ENCODE assay signal across 12 cellular contexts in the genomic region with DNA sequence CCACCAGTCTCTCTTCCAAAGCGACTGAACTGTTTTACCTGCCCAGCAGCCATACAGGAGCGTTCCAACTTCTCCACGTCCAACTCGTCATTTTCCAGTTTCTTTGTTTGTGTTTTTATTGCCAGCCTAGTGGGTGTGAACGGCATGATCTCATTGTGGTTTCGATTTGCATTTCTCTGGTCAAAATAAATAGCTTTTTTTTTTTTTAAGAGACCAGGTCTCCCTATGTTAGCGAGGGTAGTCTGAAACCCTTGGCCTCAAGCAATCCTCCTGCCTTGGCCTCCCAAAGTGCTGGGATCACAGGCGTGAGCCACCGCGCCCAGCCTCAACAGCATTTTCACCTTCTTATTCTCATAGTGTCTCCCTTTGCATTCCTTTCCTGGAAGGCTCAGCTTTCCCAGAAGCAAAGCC. TPM values are rescaled to one million over a fixed set of nuclear protein-coding genes. Genes with fewer than 3 reads are reported as not detected.
DNase-seq lines count a peak whose midpoint lies in the region; TF ChIP-seq lines count a peak whose summit lies in the region.
"Had no signal": no experiment of that assay in that cellular context is flagged by ENCODE, and none has a peak within 500 bp of the region (broad histone marks: within the 10 kb centered on the region; RNA-seq: fewer than 3 reads in every experiment).

No MANE protein-coding gene starts in this region.

- WGBS in SK-N-SH (ENCODE audit: low lambda C conversion rate), result 87% methylated on average over 10 of the region's 10 CpGs

- no peak overlapping the region for H2AFZ ChIP-seq in osteoblast (ENCODE audit: low read length)
- no peak overlapping the region for H2AFZ ChIP-seq in SK-N-SH (ENCODE audit: low read depth)
- H2AFZ ChIP-seq: GM23338 had no signal

- intact Hi-C loops in breast epithelium (cut with DNase I; ENCODE audit: low total_unique reads), result no loop called here

- H3K9me3 ChIP-seq in breast epithelium, result no peaks in the 10 kb centered on the region
- H3K9me3 ChIP-seq in osteoblast (ENCODE audit: low read depth, low read length), result no peaks in the 10 kb centered on the region
- no peaks in the 10 kb centered on the region for H3K9me3 ChIP-seq in SK-N-SH
- H3K9me3 ChIP-seq: left ventricle myocardium inferior, thoracic aorta had no signal

- H4K20me1 ChIP-seq in osteoblast (ENCODE audit: insufficient read depth, low read length) (no peaks in the 10 kb centered on the region), SK-N-SH (ENCODE audit: insufficient read depth) (no peaks in the 10 kb centered on the region)

- H3K79me2 ChIP-seq in osteoblast (ENCODE audit: insufficient read depth, low read length) (no peaks in the 10 kb centered on the region), SK-N-SH (ENCODE audit: insufficient read depth) (no peaks in the 10 kb centered on the region)

- H3K36me3 ChIP-seq in breast epithelium (no peaks in the 10 kb centered on the region), osteoblast (ENCODE audit: insufficient read depth, low read length) (no peaks in the 10 kb centered on the region), SK-N-SH (replicated peaks in 1 of 2; ENCODE audit: control insufficient read depth in 1 of 2, insufficient read depth in 2 of 2, low read length in 1 of 2) (no peaks in the 10 kb centered on the region)
- H3K36me3 ChIP-seq: left ventricle myocardium inferior, thoracic aorta had no signal

- H3K27me3 ChIP-seq in breast epithelium (peaks cover 0 to 3% of the 10 kb centered on the region in 2 donors), osteoblast (ENCODE audit: insufficient read depth, low read length) (no peaks in the 10 kb centered on the region), SK-N-SH (ENCODE audit: insufficient read depth) (no peaks in the 10 kb centered on the region)

- H3K4me2 ChIP-seq in osteoblast (ENCODE audit: insufficient read depth, low read length) (no peak overlapping the region), SK-N-SH (no peak overlapping the region)
- H3K4me2 ChIP-seq: GM23338 had no signal

- H3K9ac ChIP-seq in SK-N-SH, result no peak overlapping the region

- TF ChIP-seq EP300 in SK-N-SH (IDR thresholded peaks at IDR 0.05; ENCODE audit: borderline replicate concordance in 1 of 2, low read depth in 1 of 2, low read length in 1 of 2), result no peak

- POLR2A ChIA-PET in SK-N-SH (lab: Yijun Ruan, JAX), result interaction anchor here (0.8 to 1.5 kb wide), 4 partner anchors 10 to 17 kb away, joined by 3 to 6 read pairs (median 4); no protein-coding TSS in a partner anchor

- DNase-seq in GM12865 (ENCODE audit: low read depth), result peak; percentile 79
- DNase-seq in NCI-H2029 treated with DMSO at 0.1 percent for 48 hours (lab: John Stamatoyannopoulos, UW), result peak; percentile 32
- no peak for DNase-seq in breast epithelium (ENCODE audit: low spot score in 2 of 2)
- DNase-seq in osteoblast (ENCODE audit: insufficient read length, low spot score, missing footprints), result peak; percentile 91
- DNase-seq in Kasumi-1 (lab: John Stamatoyannopoulos, UW), result no peak
- no peak for DNase-seq in C1 segment of cervical spinal cord (lab: John Stamatoyannopoulos, UW)
- DNase-seq in SK-N-SH, result no peak
- DNase-seq: DND-41, left ventricle myocardium inferior had no signal

- no peak for TF ChIP-seq RAD21 in SK-N-SH (IDR thresholded peaks at IDR 0.05; ENCODE audit: low read length)

- no peaks in the 10 kb centered on the region for H3K4me1 ChIP-seq in breast epithelium
- peaks cover 5% of the 10 kb centered on the region for H3K4me1 ChIP-seq in osteoblast (ENCODE audit: insufficient read depth, low read length)
- H3K4me1 ChIP-seq in SK-N-SH (ENCODE audit: control insufficient read depth in 1 of 2, insufficient read depth in 2 of 2, low read depth in 1 of 2, low read length in 1 of 2), result peaks cover 0 to 11% of the 10 kb centered on the region in 2 experiments; a peak in 1 of 4 replicates
- H3K4me1 ChIP-seq: left ventricle myocardium inferior had no signal

- CTCF ChIA-PET in SK-N-SH (lab: Yijun Ruan, JAX), result interaction anchor here (2.3 to 9.8 kb wide), 2 partner anchors 19 to 56 kb away, joined by 11 to 121 read pairs; no protein-coding TSS in a partner anchor

- peaks cover 7% of the 10 kb centered on the region for H3F3A ChIP-seq in SK-N-SH (replicated peaks; ENCODE audit: insufficient read depth)

- H3K9me2 ChIP-seq in SK-N-SH, result no peaks in the 10 kb centered on the region

- H3K27ac ChIP-seq in breast epithelium (peak overlapping the region; percentile 48 to 49), osteoblast (ENCODE audit: low read depth, low read length) (no peak overlapping the region), SK-N-SH (ENCODE audit: low read depth in 2 of 2, low read length in 1 of 2) (no peak overlapping the region)
- H3K27ac ChIP-seq: left ventricle myocardium inferior, thoracic aorta had no signal

- no peak overlapping the region for H3K4me3 ChIP-seq in GM12865 (ENCODE audit: low read depth, low read length)
- no peak overlapping the region for H3K4me3 ChIP-seq in breast epithelium
- no peak overlapping the region for H3K4me3 ChIP-seq in osteoblast (ENCODE audit: insufficient read depth, low read length)
- no peak overlapping the region for H3K4me3 ChIP-seq in SK-N-SH (ENCODE audit: low read depth in 2 of 2, low read length in 1 of 2)
- H3K4me3 ChIP-seq: GM23338, left ventricle myocardium inferior, thoracic aorta had no signal

- TF ChIP-seq CTCF in GM12865 (IDR thresholded peaks at IDR 0.05; ENCODE audit: insufficient read depth, low read depth, low read length, missing control alignments), result no peak
- TF ChIP-seq CTCF in breast epithelium (IDR thresholded peaks at IDR 0.05), result no peak
- no peak for TF ChIP-seq CTCF in osteoblast (IDR thresholded peaks at IDR 0.05; ENCODE audit: extremely low read depth, low read depth, low read length)
- TF ChIP-seq CTCF in SK-N-SH (IDR thresholded peaks at IDR 0.05), result no peak

- no peak for TF ChIP-seq POLR2A in breast epithelium (IDR thresholded peaks at IDR 0.05)

TF ChIP-seq in SK-N-SH, 30 proteins besides CTCF, POLR2A, EP300 and RAD21 (continues in another document):
- TF ChIP-seq POLR2AphosphoS5 (IDR thresholded peaks at IDR 0.05; ENCODE audit: low read depth, low read length) (no peak), EZH2phosphoT487 (IDR thresholded peaks at IDR 0.05; ENCODE audit: borderline replicate concordance, low read depth) (no peak), NRF1 (IDR thresholded peaks at IDR 0.05; ENCODE audit: low read depth, low read length) (no peak), FOXM1 (IDR thresholded peaks at IDR 0.05; ENCODE audit: low read depth) (no peak), RFX5 (IDR thresholded peaks at IDR 0.05; ENCODE audit: low read length) (no peak)
- TF ChIP-seq, protein P1, sequence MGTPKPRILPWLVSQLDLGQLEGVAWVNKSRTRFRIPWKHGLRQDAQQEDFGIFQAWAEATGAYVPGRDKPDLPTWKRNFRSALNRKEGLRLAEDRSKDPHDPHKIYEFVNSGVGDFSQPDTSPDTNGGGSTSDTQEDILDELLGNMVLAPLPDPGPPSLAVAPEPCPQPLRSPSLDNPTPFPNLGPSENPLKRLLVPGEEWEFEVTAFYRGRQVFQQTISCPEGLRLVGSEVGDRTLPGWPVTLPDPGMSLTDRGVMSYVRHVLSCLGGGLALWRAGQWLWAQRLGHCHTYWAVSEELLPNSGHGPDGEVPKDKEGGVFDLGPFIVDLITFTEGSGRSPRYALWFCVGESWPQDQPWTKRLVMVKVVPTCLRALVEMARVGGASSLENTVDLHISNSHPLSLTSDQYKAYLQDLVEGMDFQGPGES (IDR thresholded peaks at IDR 0.05; ENCODE audit: low read depth, low read length), result no peak
- TF ChIP-seq, protein P2, sequence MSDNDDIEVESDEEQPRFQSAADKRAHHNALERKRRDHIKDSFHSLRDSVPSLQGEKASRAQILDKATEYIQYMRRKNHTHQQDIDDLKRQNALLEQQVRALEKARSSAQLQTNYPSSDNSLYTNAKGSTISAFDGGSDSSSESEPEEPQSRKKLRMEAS (IDR thresholded peaks at IDR 0.05; ENCODE audit: low read depth), result no peak

RNA-seq across cellular contexts. Expression of a gene that starts 4.1 kb away (rescaled TPM):
- 1 to 10 TPM in 2 of 3 donors, not detected in 1; 1.0 to 2.3 TPM for total RNA-seq in breast epithelium
- 0.72 TPM in 1 of 2 replicates, not detected in the other for total RNA-seq in osteoblast
- 0.76 and 0.88 TPM in 2 replicates for polyA plus RNA-seq in SK-N-SH (2012; rRNA removed)
- polyA plus RNA-seq in SK-N-SH (2012; cell fraction: cytosol; rRNA removed), result 0.58 and 0.66 TPM in 2 replicates
- 0.75 and 1.8 TPM in 2 replicates for polyA plus RNA-seq in SK-N-SH (2012; cell fraction: nucleus; rRNA removed)
- total RNA-seq: posterior vena cava, thoracic aorta had no signal

RNA-seq across cellular contexts. Expression of a gene that starts 11.2 kb away (rescaled TPM):
- total RNA-seq in breast epithelium (1 to 10 TPM in 2 of 3 donors, not detected in 1; 2.5 to 3.9 TPM), osteoblast (under 0.01 and 0.29 TPM in 2 replicates)
- 16.0 and 18.1 TPM in 2 replicates for polyA plus RNA-seq in SK-N-SH (2012; rRNA removed)
- 1.4 and 2.7 TPM in 2 replicates for polyA plus RNA-seq in SK-N-SH (2012; cell fraction: cytosol; rRNA removed)
- polyA plus RNA-seq in SK-N-SH (2012; cell fraction: nucleus; rRNA removed), result 255 and 564 TPM in 2 replicates

RNA-seq across cellular contexts. Expression of a gene that starts 21.6 kb away (rescaled TPM):
- total RNA-seq in breast epithelium, result 1 to 10 TPM in 1 of 3 donors, not detected in 2; 1.8 TPM
- total RNA-seq in osteoblast, result under 0.01 TPM in 1 of 2 replicates, not detected in the other
- polyA plus RNA-seq in SK-N-SH (2012; rRNA removed), result not detected in 2 replicates
- not detected in 2 replicates for polyA plus RNA-seq in SK-N-SH (2012; cell fraction: cytosol; rRNA removed)
- polyA plus RNA-seq in SK-N-SH (2012; cell fraction: nucleus; rRNA removed), result not detected in 2 replicates
- total RNA-seq: GM23338 had no signal
- polyA plus RNA-seq: GM23338 had no signal

RNA-seq across cellular contexts. Expression of a gene that starts 23.7 kb away (rescaled TPM):
- total RNA-seq in breast epithelium, result 10 to 100 TPM; 32.6 to 38.0 (median 33.3) TPM
- 27.1 and 27.9 TPM in 2 replicates for total RNA-seq in osteoblast
- 35.0 and 55.8 TPM in 2 replicates for polyA plus RNA-seq in SK-N-SH (2012; rRNA removed)
- polyA plus RNA-seq in SK-N-SH (2012; cell fraction: cytosol; rRNA removed), result 18.7 and 29.3 TPM in 2 replicates
- 271 and 351 TPM in 2 replicates for polyA plus RNA-seq in SK-N-SH (2012; cell fraction: nucleus; rRNA removed)

RNA-seq across cellular contexts. Expression of a gene that starts 24.2 kb away (rescaled TPM):
- total RNA-seq in breast epithelium (10 to 100 TPM; 44.6 to 52.8 (median 47.4) TPM), osteoblast (32.1 and 43.4 TPM in 2 replicates)
- polyA plus RNA-seq in SK-N-SH (2012; rRNA removed), result 128 and 151 TPM in 2 replicates
- polyA plus RNA-seq in SK-N-SH (2012; cell fraction: cytosol; rRNA removed), result 82.0 and 106 TPM in 2 replicates
- polyA plus RNA-seq in SK-N-SH (2012; cell fraction: nucleus; rRNA removed), result 251 and 261 TPM in 2 replicates

Comparison
In these comparisons a context has a peak if more than half of its experiments do, and no peak if none do; other contexts are left out.
1. DNase-seq: peak in GM12865 (single experiment), NCI-H2029 treated with DMSO at 0.1 percent for 48 hours (single experiment) and osteoblast (single experiment); none in breast epithelium (0 of 2), Kasumi-1 (0 of 2), C1 segment of cervical spinal cord (0 of 14) and SK-N-SH (single experiment).
2. H3K27ac ChIP-seq: peak in breast epithelium (2 of 2); none in osteoblast (single experiment) and SK-N-SH (0 of 2).